In genomic region chr12:109479761-109480160, GRCh38 we compare ENCODE assay signal across 21 cellular contexts. TPM values are rescaled to one million over a fixed set of nuclear protein-coding genes. Genes with fewer than 3 reads are reported as not detected.
A peak's percentile ranks its signal among the peaks of the same experiment; 100 is the strongest.
DNase-seq lines count a peak whose midpoint lies in the region; ATAC-seq lines count a peak whose summit lies in the region.
"Had no signal": no experiment of that assay in that cellular context is flagged by ENCODE, and none has a peak within 500 bp of the region (broad histone marks: within the 10 kb centered on the region; RNA-seq: fewer than 3 reads in every experiment).

No MANE protein-coding gene starts in this region.

- H3K27ac Mint-ChIP-seq in activated CD4-positive, alpha-beta T cell treated with anti-CD3 and anti-CD28 coated beads, Interleukin-2, amount 10 ng/mL, durations not matched to agents 24 days and 14 days, result no peak overlapping the region
- H3K27ac Mint-ChIP-seq in naive thymus-derived CD4-positive, alpha-beta T cell, result peak overlapping the region in 2 of 9 donors; percentile 14 to 43

- intact Hi-C loops in activated CD4-positive, alpha-beta T cell treated with anti-CD3 and anti-CD28 coated beads, Interleukin-2, amount 10 ng/mL, durations not matched to agents 24 days and 14 days (cut with micrococcal nuclease), result loop anchor here (5.0 kb wide), 2 partner anchors 52 to 93 kb away; partner anchors contain the start of genes MMAB and MVK
- intact Hi-C loops in naive thymus-derived CD4-positive, alpha-beta T cell (cut with micrococcal nuclease), result loop anchor here (5.0 kb wide), 3 partner anchors 47 to 1717 kb away; partner anchors contain the start of genes ISCU (in 1 of the 2), PRDM4 (in 1 of the 2) and SART3 (in 1 of the 2)

- peaks cover 2% of the 10 kb centered on the region for H3K27me3 Mint-ChIP-seq in activated CD4-positive, alpha-beta T cell treated with anti-CD3 and anti-CD28 coated beads, Interleukin-2, amount 10 ng/mL, durations not matched to agents 24 days and 14 days
- H3K27me3 Mint-ChIP-seq in naive thymus-derived CD4-positive, alpha-beta T cell, result no peaks in the 10 kb centered on the region

- peaks cover 29% of the 10 kb centered on the region for H3K4me1 ChIP-seq in SJSA1 (replicated peaks)
- H3K4me1 ChIP-seq in naive thymus-derived CD4-positive, alpha-beta T cell (ENCODE audit: control insufficient read depth in 2 of 2, insufficient read depth in 2 of 2, low read length in 2 of 2), result peaks cover 21 to 26% of the 10 kb centered on the region in 2 donors

- H3K4me3 Mint-ChIP-seq in activated CD4-positive, alpha-beta T cell treated with anti-CD3 and anti-CD28 coated beads, Interleukin-2, amount 10 ng/mL, durations not matched to agents 24 days and 14 days, result peak overlapping the region; percentile 1
- peak overlapping the region in 6 of 10 donors; percentile 21 to 99 (median 84) for H3K4me3 Mint-ChIP-seq in naive thymus-derived CD4-positive, alpha-beta T cell

- H3K27me3 ChIP-seq in SJSA1 (replicated peaks), result no peaks in the 10 kb centered on the region
- H3K27me3 ChIP-seq in naive thymus-derived CD4-positive, alpha-beta T cell (ENCODE audit: control insufficient read depth in 2 of 2, insufficient read depth in 2 of 2, low read length in 2 of 2), result no peaks in the 10 kb centered on the region
- H3K27me3 ChIP-seq: BLaER1 treated with 17β-estradiol and CSF1 and Interleukin-3, amounts not matched to agents 10 nM and 100 nM had no signal

- ATAC-seq in naive thymus-derived CD4-positive, alpha-beta T cell, result no peak
- ATAC-seq in GM21381 (IDR thresholded peaks at IDR 0.05; ENCODE audit: unreplicated experiment) (no peak), HG03095 (IDR thresholded peaks at IDR 0.05; ENCODE audit: unreplicated experiment) (no peak)
- ATAC-seq: K562 had no signal

- H3K4me3 ChIP-seq in SJSA1, result no peak overlapping the region
- H3K4me3 ChIP-seq in naive thymus-derived CD4-positive, alpha-beta T cell (ENCODE audit: low read length), result no peak overlapping the region
- H3K4me3 ChIP-seq: BLaER1 treated with 17β-estradiol and CSF1 and Interleukin-3, amounts not matched to agents 10 nM and 100 nM; K562 had no signal

- no peak overlapping the region for H3K27ac ChIP-seq in SJSA1
- H3K27ac ChIP-seq in naive thymus-derived CD4-positive, alpha-beta T cell (ENCODE audit: low read depth, low read length), result no peak overlapping the region
- H3K27ac ChIP-seq: 22Rv1; BLaER1 treated with 17β-estradiol and CSF1 and Interleukin-3, amounts not matched to agents 10 nM and 100 nM; RWPE1 had no signal

- H3K36me3 Mint-ChIP-seq in activated CD4-positive, alpha-beta T cell treated with anti-CD3 and anti-CD28 coated beads, Interleukin-2, amount 10 ng/mL, durations not matched to agents 24 days and 14 days (ENCODE audit: low read depth), result peaks cover 11% of the 10 kb centered on the region
- H3K36me3 Mint-ChIP-seq in naive thymus-derived CD4-positive, alpha-beta T cell, result peaks cover under 1 to 11% (median 6%) of the 10 kb centered on the region in 5 donors

- POLR2A ChIA-PET in naive thymus-derived CD4-positive, alpha-beta T cell (lab: Charles Lee), result no interaction called here

- H3K9me3 Mint-ChIP-seq in activated CD4-positive, alpha-beta T cell treated with anti-CD3 and anti-CD28 coated beads, Interleukin-2, amount 10 ng/mL, durations not matched to agents 24 days and 14 days, result no peaks in the 10 kb centered on the region
- H3K9me3 Mint-ChIP-seq in naive thymus-derived CD4-positive, alpha-beta T cell, result no peaks in the 10 kb centered on the region

- DNase-seq in activated CD4-positive, alpha-beta T cell treated with anti-CD3 and anti-CD28 coated beads, Interleukin-2, amount 10 ng/mL, durations not matched to agents 24 days and 14 days, result no peak
- no peak for DNase-seq in activated CD4-positive, alpha-beta T cell treated with anti-CD3 and anti-CD28 coated beads, Interleukin-2, amount 50 U/mL, for 1 hour
- DNase-seq in SJSA1 (ENCODE audit: low read depth in 1 of 2, low spot score in 2 of 2) (peak; percentile 73 to 88), DMS 273 (lab: John Stamatoyannopoulos, UW; ENCODE audit: unreplicated experiment) (no peak), NOMO-1 treated with dmso at 0.1 percent for 144 hours (lab: John Stamatoyannopoulos, UW; ENCODE audit: unreplicated experiment) (no peak)
- no peak for DNase-seq in naive thymus-derived CD4-positive, alpha-beta T cell
- DNase-seq: ACHN, H7, NCI-H1092, NCI-H1436, NCI-H187 treated with DMSO at 0.1 percent for 48 hours, NCI-H2107, NCI-H510A, SHP77 treated with DMSO at 0.1 percent for 48 hours, SK-N-SH had no signal

- H3K9me3 ChIP-seq in SJSA1 (replicated peaks), result no peaks in the 10 kb centered on the region
- H3K9me3 ChIP-seq in naive thymus-derived CD4-positive, alpha-beta T cell (ENCODE audit: control insufficient read depth in 2 of 3, low read length in 3 of 3), result no peaks in the 10 kb centered on the region
- H3K9me3 ChIP-seq: BLaER1 treated with 17β-estradiol and CSF1 and Interleukin-3, amounts not matched to agents 10 nM and 100 nM; SK-N-SH had no signal

- CTCF ChIA-PET in naive thymus-derived CD4-positive, alpha-beta T cell (lab: Charles Lee), result no interaction called here

- H3K36me3 ChIP-seq in SJSA1, result peaks cover 76% of the 10 kb centered on the region
- H3K36me3 ChIP-seq in naive thymus-derived CD4-positive, alpha-beta T cell (ENCODE audit: control insufficient read depth in 2 of 3, insufficient read depth in 3 of 3, low read length in 3 of 3), result peaks cover 0 to 27% (median 11%) of the 10 kb centered on the region in 3 experiments

- H3K4me1 Mint-ChIP-seq in activated CD4-positive, alpha-beta T cell treated with anti-CD3 and anti-CD28 coated beads, Interleukin-2, amount 10 ng/mL, durations not matched to agents 24 days and 14 days, result peaks cover 26% of the 10 kb centered on the region
- peaks cover 22 to 53% (median 43%) of the 10 kb centered on the region in 7 donors for H3K4me1 Mint-ChIP-seq in naive thymus-derived CD4-positive, alpha-beta T cell

RNA-seq across cellular contexts. Expression of gene UBE3B, which starts 2.3 kb away (rescaled TPM):
- total RNA-seq in activated CD4-positive, alpha-beta T cell treated with anti-CD3 and anti-CD28 coated beads, Interleukin-2, amount 10 ng/mL, durations not matched to agents 24 days and 14 days, result 28.9 and 32.2 TPM in 2 replicates
- 3,976 and 4,080 TPM in 2 replicates for total RNA-seq in SJSA1 (2014; rRNA removed; shearing (Covaris generic))
- 10 to 100 TPM; 28.7 to 62.8 (median 35.6) TPM for total RNA-seq in naive thymus-derived CD4-positive, alpha-beta T cell
- 10 to 100 TPM; 20.2 to 25.1 TPM for polyA plus RNA-seq in naive thymus-derived CD4-positive, alpha-beta T cell

RNA-seq across cellular contexts. Expression of gene KCTD10, which starts 2.7 kb away (rescaled TPM):
- 47.5 and 48.5 TPM in 2 replicates for total RNA-seq in activated CD4-positive, alpha-beta T cell treated with anti-CD3 and anti-CD28 coated beads, Interleukin-2, amount 10 ng/mL, durations not matched to agents 24 days and 14 days
- total RNA-seq in SJSA1 (2014; rRNA removed; shearing (Covaris generic)), result 25.2 and 33.0 TPM in 2 replicates
- 10 to 100 TPM; 28.6 to 41.1 (median 29.1) TPM for total RNA-seq in naive thymus-derived CD4-positive, alpha-beta T cell
- polyA plus RNA-seq in naive thymus-derived CD4-positive, alpha-beta T cell, result 10 to 100 TPM; 15.4 to 22.5 TPM

Comparison
In these comparisons a context has a peak if more than half of its experiments do, and no peak if none do; other contexts are left out.
1. DNase-seq: peak in SJSA1 (2 of 2); none in activated CD4-positive, alpha-beta T cell treated with anti-CD3 and anti-CD28 coated beads, Interleukin-2, amount 10 ng/mL, durations not matched to agents 24 days and 14 days (single experiment), activated CD4-positive, alpha-beta T cell treated with anti-CD3 and anti-CD28 coated beads, Interleukin-2, amount 50 U/mL, for 1 hour (single experiment), naive thymus-derived CD4-positive, alpha-beta T cell (0 of 9), DMS 273 (single experiment) and NOMO-1 treated with dmso at 0.1 percent for 144 hours (single experiment).
2. RNA of gene UBE3B, which starts 2.3 kb away (total RNA-seq): 3,976 to 4,080 TPM in SJSA1; 28.7 to 62.8 TPM in naive thymus-derived CD4-positive, alpha-beta T cell and 28.9 to 32.2 TPM in activated CD4-positive, alpha-beta T cell treated with anti-CD3 and anti-CD28 coated beads, Interleukin-2, amount 10 ng/mL, durations not matched to agents 24 days and 14 days; every median in the first group is over 10 times any median in the second.